Comparison of ENCODE assay signal across 1 cellular context in the genomic region with DNA sequence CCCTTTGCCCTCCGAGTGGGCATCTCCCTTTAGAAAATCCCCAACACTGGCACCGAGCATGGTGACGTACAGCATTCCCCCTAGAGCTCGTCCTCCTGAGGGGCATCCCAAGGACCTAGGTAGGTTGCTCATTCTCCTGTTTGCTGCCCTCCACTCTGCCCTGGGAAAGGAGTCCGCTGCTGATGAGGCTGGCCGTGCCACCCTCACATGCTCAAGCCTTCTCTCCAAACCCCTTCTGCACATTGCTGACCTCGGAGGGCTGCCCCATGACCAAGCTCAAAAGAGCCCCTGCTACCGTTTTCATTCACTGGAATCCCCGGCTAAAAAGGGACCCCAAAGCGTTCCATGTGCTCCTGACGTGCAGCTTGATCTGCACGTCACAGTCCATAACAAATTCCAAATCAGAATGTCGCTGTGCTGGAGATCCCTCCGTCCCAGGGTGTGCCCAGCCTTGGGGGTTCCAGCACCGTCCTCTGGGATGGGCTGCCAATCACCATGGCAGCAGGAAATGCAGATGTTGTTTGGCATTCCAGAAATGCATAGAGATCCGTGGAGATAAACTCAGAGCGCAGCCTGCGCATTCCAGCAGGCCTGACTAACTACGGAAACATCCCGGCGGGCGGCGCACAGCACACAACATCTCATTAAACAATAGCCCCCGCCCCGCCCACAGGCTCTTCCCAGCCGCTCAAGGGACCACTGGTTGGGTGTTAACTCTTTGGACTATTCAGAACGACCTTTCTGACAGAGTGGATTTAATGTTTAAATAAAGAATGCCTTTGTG.
TF ChIP-seq lines count a peak whose summit lies in the region.

No MANE protein-coding gene starts in this region.

TF ChIP-seq in K562, 482 proteins besides CTCF, POLR2A, EP300 and RAD21 (continued from another document and continues in another):
- TF ChIP-seq, protein P1, sequence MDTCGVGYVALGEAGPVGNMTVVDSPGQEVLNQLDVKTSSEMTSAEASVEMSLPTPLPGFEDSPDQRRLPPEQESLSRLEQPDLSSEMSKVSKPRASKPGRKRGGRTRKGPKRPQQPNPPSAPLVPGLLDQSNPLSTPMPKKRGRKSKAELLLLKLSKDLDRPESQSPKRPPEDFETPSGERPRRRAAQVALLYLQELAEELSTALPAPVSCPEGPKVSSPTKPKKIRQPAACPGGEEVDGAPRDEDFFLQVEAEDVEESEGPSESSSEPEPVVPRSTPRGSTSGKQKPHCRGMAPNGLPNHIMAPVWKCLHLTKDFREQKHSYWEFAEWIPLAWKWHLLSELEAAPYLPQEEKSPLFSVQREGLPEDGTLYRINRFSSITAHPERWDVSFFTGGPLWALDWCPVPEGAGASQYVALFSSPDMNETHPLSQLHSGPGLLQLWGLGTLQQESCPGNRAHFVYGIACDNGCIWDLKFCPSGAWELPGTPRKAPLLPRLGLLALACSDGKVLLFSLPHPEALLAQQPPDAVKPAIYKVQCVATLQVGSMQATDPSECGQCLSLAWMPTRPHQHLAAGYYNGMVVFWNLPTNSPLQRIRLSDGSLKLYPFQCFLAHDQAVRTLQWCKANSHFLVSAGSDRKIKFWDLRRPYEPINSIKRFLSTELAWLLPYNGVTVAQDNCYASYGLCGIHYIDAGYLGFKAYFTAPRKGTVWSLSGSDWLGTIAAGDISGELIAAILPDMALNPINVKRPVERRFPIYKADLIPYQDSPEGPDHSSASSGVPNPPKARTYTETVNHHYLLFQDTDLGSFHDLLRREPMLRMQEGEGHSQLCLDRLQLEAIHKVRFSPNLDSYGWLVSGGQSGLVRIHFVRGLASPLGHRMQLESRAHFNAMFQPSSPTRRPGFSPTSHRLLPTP (IDR thresholded peaks at IDR 0.05; ENCODE audit: borderline replicate concordance, extremely low read depth, insufficient read length): no peak
- TF ChIP-seq HDAC1 (IDR thresholded peaks at IDR 0.05) (no peak), RBM14 (IDR thresholded peaks at IDR 0.05; ENCODE audit: borderline replicate concordance, insufficient read depth, low read depth, low read length) (no peak), THAP7 (CRISPR knock-in tag; IDR thresholded peaks at IDR 0.05) (no peak), RBM39 (optimal IDR thresholded peaks at IDR 0.05; ENCODE audit: low read depth, low read length) (no peak), SFPQ (IDR thresholded peaks at IDR 0.05; ENCODE audit: low read depth, low read length) (no peak), ZFP1 (CRISPR knock-in tag; IDR thresholded peaks at IDR 0.05) (no peak), MTF1 (CRISPR knock-in tag; IDR thresholded peaks at IDR 0.05; ENCODE audit: borderline replicate concordance) (no peak), OTX1 (CRISPR knock-in tag; IDR thresholded peaks at IDR 0.05) (0 out of 2 replicates have a peak, but pooled peaks have one; percentile 23), ZNF184 (CRISPR knock-in tag; IDR thresholded peaks at IDR 0.05) (no peak), POLR2B (IDR thresholded peaks at IDR 0.05; ENCODE audit: low read depth, partially characterized antibody) (no peak), MTA2 (IDR thresholded peaks at IDR 0.05; ENCODE audit: low read depth) (no peak), RFX7 (CRISPR knock-in tag; IDR thresholded peaks at IDR 0.05) (no peak), SNRNP70 (optimal IDR thresholded peaks at IDR 0.05; ENCODE audit: low read depth, low read length) (peak; percentile 16), SREBF2 (CRISPR knock-in tag; IDR thresholded peaks at IDR 0.05) (no peak), ZNF431 (CRISPR knock-in tag; IDR thresholded peaks at IDR 0.05) (no peak), ZNF445 (CRISPR knock-in tag; IDR thresholded peaks at IDR 0.05; ENCODE audit: low read depth) (no peak), HMG20B (CRISPR knock-in tag; IDR thresholded peaks at IDR 0.05) (no peak), CHD1 (IDR thresholded peaks at IDR 0.05; ENCODE audit: low read length) (no peak), RAD51 (IDR thresholded peaks at IDR 0.05; ENCODE audit: borderline replicate concordance, low read depth) (no peak), C11orf30 (IDR thresholded peaks at IDR 0.05; ENCODE audit: low read depth) (no peak), ILK (tag; IDR thresholded peaks at IDR 0.05; ENCODE audit: borderline replicate concordance, low read depth) (no peak), CREB1 (IDR thresholded peaks at IDR 0.05) (no peak), CREB1 (CRISPR knock-in tag; IDR thresholded peaks at IDR 0.05) (no peak), MYNN (IDR thresholded peaks at IDR 0.05) (no peak), MYNN (CRISPR knock-in tag; IDR thresholded peaks at IDR 0.05) (0 out of 2 replicates have a peak, but pooled peaks have one; percentile 43), WHSC1 (IDR thresholded peaks at IDR 0.05; ENCODE audit: low read length) (no peak), STAT5B (CRISPR knock-in tag; IDR thresholded peaks at IDR 0.05) (no peak), FOSL1 (tag; conservative IDR thresholded peaks at IDR 0.05) (peak; percentile 60), BRF1 (IDR thresholded peaks at IDR 0.05; ENCODE audit: borderline replicate concordance, extremely low read depth, insufficient read length) (no peak), FOXA3 (CRISPR knock-in tag; conservative IDR thresholded peaks at IDR 0.05 in 1 of 2, IDR thresholded peaks at IDR 0.05 in 1 of 2) (no peak), DACH1 (IDR thresholded peaks at IDR 0.05; ENCODE audit: partially characterized antibody) (no peak), KAT2B (IDR thresholded peaks at IDR 0.05; ENCODE audit: low read depth, low read length) (peak; percentile 16), ZNF3 (CRISPR knock-in tag; IDR thresholded peaks at IDR 0.05) (no peak), TEAD4 (IDR thresholded peaks at IDR 0.05; ENCODE audit: low read length) (peak; percentile 79), TEAD4 (CRISPR knock-in tag; IDR thresholded peaks at IDR 0.05; ENCODE audit: borderline replicate concordance) (no peak), L3MBTL2 (IDR thresholded peaks at IDR 0.05) (no peak), STAT6 (CRISPR knock-in tag; IDR thresholded peaks at IDR 0.05) (0 out of 2 replicates have a peak, but pooled peaks have one; percentile 32), SREBF1 (IDR thresholded peaks at IDR 0.05; ENCODE audit: borderline replicate concordance, low read depth, low read length) (no peak; the same call in 1 of the 2 replicates), ZFP36 (IDR thresholded peaks at IDR 0.05; ENCODE audit: low read depth, low read length, partially characterized antibody) (no peak), RBBP5 (IDR thresholded peaks at IDR 0.05; ENCODE audit: borderline replicate concordance, insufficient read depth, low read length, poor library complexity, severe bottlenecking) (peak; percentile 14)
- TF ChIP-seq, protein P2, sequence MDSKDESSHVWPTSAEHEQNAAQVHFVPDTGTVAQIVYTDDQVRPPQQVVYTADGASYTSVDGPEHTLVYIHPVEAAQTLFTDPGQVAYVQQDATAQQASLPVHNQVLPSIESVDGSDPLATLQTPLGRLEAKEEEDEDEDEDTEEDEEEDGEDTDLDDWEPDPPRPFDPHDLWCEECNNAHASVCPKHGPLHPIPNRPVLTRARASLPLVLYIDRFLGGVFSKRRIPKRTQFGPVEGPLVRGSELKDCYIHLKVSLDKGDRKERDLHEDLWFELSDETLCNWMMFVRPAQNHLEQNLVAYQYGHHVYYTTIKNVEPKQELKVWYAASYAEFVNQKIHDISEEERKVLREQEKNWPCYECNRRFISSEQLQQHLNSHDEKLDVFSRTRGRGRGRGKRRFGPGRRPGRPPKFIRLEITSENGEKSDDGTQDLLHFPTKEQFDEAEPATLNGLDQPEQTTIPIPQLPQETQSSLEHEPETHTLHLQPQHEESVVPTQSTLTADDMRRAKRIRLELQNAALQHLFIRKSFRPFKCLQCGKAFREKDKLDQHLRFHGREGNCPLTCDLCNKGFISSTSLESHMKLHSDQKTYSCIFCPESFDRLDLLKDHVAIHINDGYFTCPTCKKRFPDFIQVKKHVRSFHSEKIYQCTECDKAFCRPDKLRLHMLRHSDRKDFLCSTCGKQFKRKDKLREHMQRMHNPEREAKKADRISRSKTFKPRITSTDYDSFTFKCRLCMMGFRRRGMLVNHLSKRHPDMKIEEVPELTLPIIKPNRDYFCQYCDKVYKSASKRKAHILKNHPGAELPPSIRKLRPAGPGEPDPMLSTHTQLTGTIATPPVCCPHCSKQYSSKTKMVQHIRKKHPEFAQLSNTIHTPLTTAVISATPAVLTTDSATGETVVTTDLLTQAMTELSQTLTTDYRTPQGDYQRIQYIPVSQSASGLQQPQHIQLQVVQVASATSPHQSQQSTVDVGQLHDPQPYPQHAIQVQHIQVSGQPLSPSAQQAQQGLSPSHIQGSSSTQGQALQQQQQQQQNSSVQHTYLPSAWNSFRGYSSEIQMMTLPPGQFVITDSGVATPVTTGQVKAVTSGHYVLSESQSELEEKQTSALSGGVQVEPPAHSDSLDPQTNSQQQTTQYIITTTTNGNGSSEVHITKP (IDR thresholded peaks at IDR 0.05; ENCODE audit: partially characterized antibody): no peak
- TF ChIP-seq, protein P3, sequence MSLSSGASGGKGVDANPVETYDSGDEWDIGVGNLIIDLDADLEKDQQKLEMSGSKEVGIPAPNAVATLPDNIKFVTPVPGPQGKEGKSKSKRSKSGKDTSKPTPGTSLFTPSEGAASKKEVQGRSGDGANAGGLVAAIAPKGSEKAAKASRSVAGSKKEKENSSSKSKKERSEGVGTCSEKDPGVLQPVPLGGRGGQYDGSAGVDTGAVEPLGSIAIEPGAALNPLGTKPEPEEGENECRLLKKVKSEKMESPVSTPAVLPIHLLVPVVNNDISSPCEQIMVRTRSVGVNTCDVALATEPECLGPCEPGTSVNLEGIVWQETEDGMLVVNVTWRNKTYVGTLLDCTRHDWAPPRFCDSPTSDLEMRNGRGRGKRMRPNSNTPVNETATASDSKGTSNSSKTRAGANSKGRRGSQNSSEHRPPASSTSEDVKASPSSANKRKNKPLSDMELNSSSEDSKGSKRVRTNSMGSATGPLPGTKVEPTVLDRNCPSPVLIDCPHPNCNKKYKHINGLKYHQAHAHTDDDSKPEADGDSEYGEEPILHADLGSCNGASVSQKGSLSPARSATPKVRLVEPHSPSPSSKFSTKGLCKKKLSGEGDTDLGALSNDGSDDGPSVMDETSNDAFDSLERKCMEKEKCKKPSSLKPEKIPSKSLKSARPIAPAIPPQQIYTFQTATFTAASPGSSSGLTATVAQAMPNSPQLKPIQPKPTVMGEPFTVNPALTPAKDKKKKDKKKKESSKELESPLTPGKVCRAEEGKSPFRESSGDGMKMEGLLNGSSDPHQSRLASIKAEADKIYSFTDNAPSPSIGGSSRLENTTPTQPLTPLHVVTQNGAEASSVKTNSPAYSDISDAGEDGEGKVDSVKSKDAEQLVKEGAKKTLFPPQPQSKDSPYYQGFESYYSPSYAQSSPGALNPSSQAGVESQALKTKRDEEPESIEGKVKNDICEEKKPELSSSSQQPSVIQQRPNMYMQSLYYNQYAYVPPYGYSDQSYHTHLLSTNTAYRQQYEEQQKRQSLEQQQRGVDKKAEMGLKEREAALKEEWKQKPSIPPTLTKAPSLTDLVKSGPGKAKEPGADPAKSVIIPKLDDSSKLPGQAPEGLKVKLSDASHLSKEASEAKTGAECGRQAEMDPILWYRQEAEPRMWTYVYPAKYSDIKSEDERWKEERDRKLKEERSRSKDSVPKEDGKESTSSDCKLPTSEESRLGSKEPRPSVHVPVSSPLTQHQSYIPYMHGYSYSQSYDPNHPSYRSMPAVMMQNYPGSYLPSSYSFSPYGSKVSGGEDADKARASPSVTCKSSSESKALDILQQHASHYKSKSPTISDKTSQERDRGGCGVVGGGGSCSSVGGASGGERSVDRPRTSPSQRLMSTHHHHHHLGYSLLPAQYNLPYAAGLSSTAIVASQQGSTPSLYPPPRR (CRISPR knock-in tag; IDR thresholded peaks at IDR 0.05; ENCODE audit: borderline replicate concordance): no peak
- TF ChIP-seq, protein P4, sequence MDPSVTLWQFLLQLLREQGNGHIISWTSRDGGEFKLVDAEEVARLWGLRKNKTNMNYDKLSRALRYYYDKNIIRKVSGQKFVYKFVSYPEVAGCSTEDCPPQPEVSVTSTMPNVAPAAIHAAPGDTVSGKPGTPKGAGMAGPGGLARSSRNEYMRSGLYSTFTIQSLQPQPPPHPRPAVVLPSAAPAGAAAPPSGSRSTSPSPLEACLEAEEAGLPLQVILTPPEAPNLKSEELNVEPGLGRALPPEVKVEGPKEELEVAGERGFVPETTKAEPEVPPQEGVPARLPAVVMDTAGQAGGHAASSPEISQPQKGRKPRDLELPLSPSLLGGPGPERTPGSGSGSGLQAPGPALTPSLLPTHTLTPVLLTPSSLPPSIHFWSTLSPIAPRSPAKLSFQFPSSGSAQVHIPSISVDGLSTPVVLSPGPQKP (CRISPR knock-in tag; IDR thresholded peaks at IDR 0.05): no peak
